Comparison of ENCODE assay signal across 8 cellular contexts in the genomic region with DNA sequence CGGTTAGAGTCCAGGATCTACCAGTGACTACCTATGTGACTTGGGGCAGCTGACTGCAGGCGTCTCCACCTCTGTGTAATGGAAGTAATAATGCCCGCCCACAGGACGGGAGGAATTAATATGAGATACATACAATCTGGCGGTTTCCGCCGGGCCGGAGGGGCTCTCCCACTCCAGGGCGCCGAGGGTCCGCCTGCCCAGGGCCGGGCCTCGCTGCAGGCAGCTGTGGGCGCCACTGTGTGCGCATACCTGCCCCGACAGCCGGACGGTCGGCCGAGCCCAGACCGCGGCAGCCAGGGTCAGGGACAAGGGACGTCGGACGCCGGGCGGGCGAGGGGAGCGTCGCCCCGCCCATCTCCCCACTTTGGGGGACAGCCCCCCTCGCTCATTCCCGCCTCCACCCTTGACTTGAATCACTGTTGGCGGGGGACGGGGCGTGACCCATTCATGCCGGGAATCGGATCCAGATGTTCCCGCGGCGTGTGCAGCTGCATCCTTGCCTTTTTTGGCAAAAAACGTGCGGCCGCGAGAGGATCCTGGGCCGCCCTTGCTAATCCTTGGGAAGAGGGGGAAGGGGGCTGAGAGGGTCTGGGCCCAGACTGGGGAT. TPM values are rescaled to one million over a fixed set of nuclear protein-coding genes. Genes with fewer than 3 reads are reported as not detected.
DNase-seq lines count a peak whose midpoint lies in the region; ATAC-seq and TF ChIP-seq lines count a peak whose summit lies in the region.

No MANE protein-coding gene starts in this region.

- H3F3A ChIP-seq in OCI-LY1 (ENCODE audit: insufficient read depth, low read length): no peaks in the 10 kb centered on the region

- H3K9me3 ChIP-seq in OCI-LY1 (ENCODE audit: low read length) (no peaks in the 10 kb centered on the region), duodenal mucosa (ENCODE audit: control insufficient read depth in 1 of 2, low read length in 2 of 2) (no peaks in the 10 kb centered on the region), right lobe of liver (no peaks in the 10 kb centered on the region), thoracic aorta (no peaks in the 10 kb centered on the region)

- intact Hi-C loops in right lobe of liver (cut with DNase I): no loop called here

- H2AFZ ChIP-seq in OCI-LY1 (ENCODE audit: low read length): no peak overlapping the region

- no peaks in the 10 kb centered on the region for H3K79me2 ChIP-seq in OCI-LY1 (ENCODE audit: insufficient read depth, low read length)

- H3K4me1 ChIP-seq in OCI-LY1 (ENCODE audit: insufficient read depth, low read length, severe bottlenecking) (peaks cover 18% of the 10 kb centered on the region), duodenal mucosa (ENCODE audit: control insufficient read depth in 1 of 2, insufficient read depth in 2 of 2, low read length in 2 of 2) (peaks cover 33 to 45% of the 10 kb centered on the region in 2 donors), right lobe of liver (peaks cover 0 to 3% (median 0%) of the 10 kb centered on the region in 4 donors), thoracic aorta (ENCODE audit: control insufficient read depth in 1 of 2, low read depth in 2 of 2) (peaks cover 38 to 50% of the 10 kb centered on the region in 2 donors)

- no peaks in the 10 kb centered on the region for H3K9me2 ChIP-seq in OCI-LY1 (ENCODE audit: low read depth, low read length)

- ATAC-seq in right lobe of liver (peak; percentile 7 to 47 (median 28)), thoracic aorta (ENCODE audit: insufficient number of reproducible peaks, low FRiP score, low read depth) (peak; percentile 47), HG03469 (IDR thresholded peaks at IDR 0.05; ENCODE audit: unreplicated experiment) (no peak)

- peak overlapping the region; percentile 66 for H3K4me2 ChIP-seq in OCI-LY1 (ENCODE audit: low read length)

- H4K20me1 ChIP-seq in OCI-LY1 (ENCODE audit: insufficient read depth, low read length): no peaks in the 10 kb centered on the region

- H3K4me3 ChIP-seq in OCI-LY1 (ENCODE audit: low read depth, low read length, poor library complexity, severe bottlenecking) (peak overlapping the region; percentile 54), duodenal mucosa (ENCODE audit: low read depth in 1 of 2, low read length in 2 of 2) (peak overlapping the region; percentile 61 to 64), right lobe of liver (peak overlapping the region; percentile 18 to 42 (median 30)), thoracic aorta (peak overlapping the region; percentile 67)

- no peak overlapping the region for H3K27ac ChIP-seq in OCI-LY1 (ENCODE audit: low read depth, low read length, poor library complexity, severe bottlenecking)
- H3K27ac ChIP-seq in duodenal mucosa (ENCODE audit: low read depth, low read length): peak overlapping the region; percentile 68
- peak overlapping the region in 2 of 3 donors; percentile 47 to 67 for H3K27ac ChIP-seq in right lobe of liver
- peak overlapping the region; percentile 82 to 97 for H3K27ac ChIP-seq in thoracic aorta

- peak; percentile 87 for DNase-seq in GM03348 (ENCODE audit: low spot score)
- DNase-seq in right lobe of liver: peak in 1 of 3 donors; percentile 55
- DNase-seq in thoracic aorta (ENCODE audit: low spot score): no peak
- DNase-seq in HuH-7 (ENCODE audit: low spot score): no peak
- DNase-seq in HPDE6-E6E7 (ENCODE audit: extremely low spot score): no peak

- H3K27me3 ChIP-seq in OCI-LY1 (ENCODE audit: insufficient read depth, low read length) (no peaks in the 10 kb centered on the region), duodenal mucosa (ENCODE audit: control insufficient read depth in 1 of 2, insufficient read depth in 2 of 2, low read length in 2 of 2) (no peaks in the 10 kb centered on the region), right lobe of liver (no peaks in the 10 kb centered on the region), thoracic aorta (replicated peaks; ENCODE audit: insufficient read depth) (no peaks in the 10 kb centered on the region)

- TF ChIP-seq CTCF in OCI-LY1 (IDR thresholded peaks at IDR 0.05; ENCODE audit: low read length): no peak
- no peak for TF ChIP-seq CTCF in right lobe of liver (IDR thresholded peaks at IDR 0.05)
- TF ChIP-seq CTCF in thoracic aorta (IDR thresholded peaks at IDR 0.05): no peak

- TF ChIP-seq POLR2A in right lobe of liver (IDR thresholded peaks at IDR 0.05): no peak

- WGBS in right lobe of liver (ENCODE audit: insufficient coverage, low coverage, low lambda C conversion rate, missing lambda C conversion rate): 45% methylated on average over 7 of the region's 46 CpGs

- H3K9ac ChIP-seq in OCI-LY1 (ENCODE audit: low read length): peak overlapping the region; percentile 35; the same call in 1 of the 2 replicates
- H3K9ac ChIP-seq in duodenal mucosa (ENCODE audit: low read depth in 1 of 2, low read length in 2 of 2): peak overlapping the region; percentile 40 to 43

- H3K36me3 ChIP-seq in OCI-LY1 (ENCODE audit: insufficient read depth, low read length) (no peaks in the 10 kb centered on the region), duodenal mucosa (ENCODE audit: control insufficient read depth in 1 of 2, insufficient read depth in 2 of 2, low read length in 2 of 2) (peaks cover 5 to 10% of the 10 kb centered on the region in 2 donors), right lobe of liver (no peaks in the 10 kb centered on the region), thoracic aorta (peaks cover 7% of the 10 kb centered on the region)

RNA-seq across cellular contexts. Expression of gene SF3A3, which starts 6.1 kb away (rescaled TPM):
- total RNA-seq in right lobe of liver: 10 to 100 TPM; 13.6 to 32.1 (median 20.8) TPM
- total RNA-seq in thoracic aorta: 10 to 100 TPM; 31.8 to 61.3 TPM

RNA-seq across cellular contexts. Expression of gene FHL3, which starts 9.4 kb away (rescaled TPM):
- total RNA-seq in right lobe of liver (1 to 10 TPM; 1.3 to 7.1 (median 4.4) TPM), thoracic aorta (10 to 100 TPM; 57.0 to 90.7 TPM)

RNA-seq across cellular contexts. Expression of gene UTP11, which starts 16.7 kb away (rescaled TPM):
- total RNA-seq in right lobe of liver (10 to 100 TPM in 5 of 6 experiments, 1 to 10 TPM in 1; 6.8 to 33.1 (median 12.8) TPM), thoracic aorta (10 to 100 TPM; 14.6 to 76.9 TPM)

RNA-seq across cellular contexts. Expression of gene INPP5B, which starts 49.0 kb away (rescaled TPM):
- total RNA-seq in right lobe of liver: 10 to 100 TPM; 10.5 to 23.1 (median 14.6) TPM
- total RNA-seq in thoracic aorta: 10 to 100 TPM; 44.2 to 44.5 TPM

RNA-seq across cellular contexts. Expression of gene POU3F1, which starts 50.7 kb away (rescaled TPM):
- total RNA-seq in right lobe of liver: under 1 TPM in 1 of 6 experiments, not detected in 5; 0.09 TPM
- total RNA-seq in thoracic aorta: not detected

Comparison
In these comparisons a context has a peak if more than half of its experiments do, and no peak if none do; other contexts are left out.
1. RNA of gene FHL3, which starts 9.4 kb away (total RNA-seq): 57.0 to 90.7 TPM in thoracic aorta; 1.3 to 7.1 TPM in right lobe of liver; every median in the first group is over 4 times any median in the second.
2. Peak in every context shown above with its lines, with median percentiles within 50 percentile points of each other: H3K4me3 ChIP-seq.